Comparison of ENCODE assay signal across 1 cellular context in genomic region chrX:74293343-74293946, GRCh38.
TF ChIP-seq lines count a peak whose summit lies in the region.

No MANE protein-coding gene starts in this region.

TF ChIP-seq in GM12878, 131 proteins besides CTCF, POLR2A, EP300 and RAD21 (continued from another document):
- no peak for TF ChIP-seq SRF (IDR thresholded peaks at IDR 0.05; ENCODE audit: low read depth in 2 of 2, low read length in 2 of 2)
- no peak for TF ChIP-seq SIN3A (IDR thresholded peaks at IDR 0.05; ENCODE audit: low read depth, low read length)
- TF ChIP-seq, protein P1, sequence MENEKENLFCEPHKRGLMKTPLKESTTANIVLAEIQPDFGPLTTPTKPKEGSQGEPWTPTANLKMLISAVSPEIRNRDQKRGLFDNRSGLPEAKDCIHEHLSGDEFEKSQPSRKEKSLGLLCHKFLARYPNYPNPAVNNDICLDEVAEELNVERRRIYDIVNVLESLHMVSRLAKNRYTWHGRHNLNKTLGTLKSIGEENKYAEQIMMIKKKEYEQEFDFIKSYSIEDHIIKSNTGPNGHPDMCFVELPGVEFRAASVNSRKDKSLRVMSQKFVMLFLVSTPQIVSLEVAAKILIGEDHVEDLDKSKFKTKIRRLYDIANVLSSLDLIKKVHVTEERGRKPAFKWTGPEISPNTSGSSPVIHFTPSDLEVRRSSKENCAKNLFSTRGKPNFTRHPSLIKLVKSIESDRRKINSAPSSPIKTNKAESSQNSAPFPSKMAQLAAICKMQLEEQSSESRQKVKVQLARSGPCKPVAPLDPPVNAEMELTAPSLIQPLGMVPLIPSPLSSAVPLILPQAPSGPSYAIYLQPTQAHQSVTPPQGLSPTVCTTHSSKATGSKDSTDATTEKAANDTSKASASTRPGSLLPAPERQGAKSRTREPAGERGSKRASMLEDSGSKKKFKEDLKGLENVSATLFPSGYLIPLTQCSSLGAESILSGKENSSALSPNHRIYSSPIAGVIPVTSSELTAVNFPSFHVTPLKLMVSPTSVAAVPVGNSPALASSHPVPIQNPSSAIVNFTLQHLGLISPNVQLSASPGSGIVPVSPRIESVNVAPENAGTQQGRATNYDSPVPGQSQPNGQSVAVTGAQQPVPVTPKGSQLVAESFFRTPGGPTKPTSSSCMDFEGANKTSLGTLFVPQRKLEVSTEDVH (IDR thresholded peaks at IDR 0.05; ENCODE audit: low read depth, partially characterized antibody), result no peak
- TF ChIP-seq KLF5 (IDR thresholded peaks at IDR 0.05; ENCODE audit: partially characterized antibody), result no peak
- peak; percentile 41 for TF ChIP-seq NRF1 (conservative IDR thresholded peaks at IDR 0.05; ENCODE audit: low read depth, low read length)
- TF ChIP-seq PAX5 (IDR thresholded peaks at IDR 0.05; ENCODE audit: borderline replicate concordance, low read depth, low read length), result peak; percentile 32; the same call in 1 of the 2 replicates
TF ChIP-seq in GM12878: peak in this region for 2.
